ENCODE assay signal across 6 cellular contexts in genomic region chr4:75470738-75471137, GRCh38.
"Had no signal": no experiment of that assay in that cellular context is flagged by ENCODE, and none has a peak within 500 bp of the region (broad histone marks: within the 10 kb centered on the region; RNA-seq: fewer than 3 reads in every experiment).

No MANE protein-coding gene starts in this region.

- H3K9me3 Mint-ChIP-seq: IgD-negative memory B cell had no signal

- H3K27me3 Mint-ChIP-seq: IgD-negative memory B cell had no signal

- H3K4me3 ChIP-seq: K562 had no signal

- ATAC-seq: K562 had no signal

- DNase-seq: IMR-90, KBM-7, KG1 had no signal

- H3K27ac Mint-ChIP-seq: IgD-negative memory B cell had no signal

- H3K4me3 Mint-ChIP-seq: IgD-negative memory B cell had no signal

- H3K27ac ChIP-seq: HL-60 had no signal
